1 cellular context compared by ENCODE assay signal in genomic region chr11:65555693-65556231, GRCh38.
TF ChIP-seq lines count a peak whose summit lies in the region.

No MANE protein-coding gene starts in this region.

TF ChIP-seq in WTC11, 78 proteins besides CTCF, POLR2A, EP300 and RAD21 (continued from another document):
- TF ChIP-seq FOXJ3 (CRISPR knock-in tag; IDR thresholded peaks at IDR 0.05; ENCODE audit: borderline replicate concordance), result no peak
